8 cellular contexts compared by ENCODE assay signal in the genomic region with DNA sequence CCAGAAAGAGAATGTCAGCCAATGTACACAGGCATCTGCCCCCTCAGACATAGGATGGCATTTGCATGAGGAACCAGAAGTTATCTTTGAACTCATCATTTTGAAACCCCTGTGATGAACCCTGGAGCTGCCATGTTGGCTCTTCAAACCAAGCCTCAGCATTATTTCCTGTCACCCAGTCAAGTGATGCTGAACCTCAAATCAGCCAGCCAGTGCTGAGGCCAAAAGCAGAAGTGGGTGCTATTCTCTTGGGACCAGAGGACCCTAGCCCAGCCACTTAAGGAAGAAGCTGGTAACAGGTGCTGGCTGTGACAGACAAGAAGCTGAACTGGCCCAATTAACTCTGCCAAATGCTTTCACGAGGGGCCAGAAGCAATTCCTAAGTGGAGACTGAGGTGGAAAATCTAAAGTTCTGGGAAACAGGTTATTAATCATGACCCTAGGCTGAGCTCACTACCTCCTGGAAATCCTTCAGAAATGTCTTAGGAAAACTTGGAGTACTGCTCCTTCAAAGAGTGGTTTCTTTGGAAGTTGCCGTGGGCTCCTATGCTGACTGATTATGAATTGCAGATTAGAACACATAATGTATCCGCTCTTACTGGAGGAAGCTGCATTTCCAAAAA. TPM values are rescaled to one million over a fixed set of nuclear protein-coding genes. Genes with fewer than 3 reads are reported as not detected.
DNase-seq lines count a peak whose midpoint lies in the region; ATAC-seq and TF ChIP-seq lines count a peak whose summit lies in the region.

No MANE protein-coding gene starts in this region.

- H3K4me1 ChIP-seq in DOHH2 (ENCODE audit: control insufficient read depth, low read length): peaks cover 100% of the 10 kb centered on the region

- peak overlapping the region; percentile 80 for H3K27ac Mint-ChIP-seq in chondrocyte (ENCODE audit: unreplicated experiment)

- ATAC-seq in GM19328 (IDR thresholded peaks at IDR 0.05; ENCODE audit: unreplicated experiment) (peak; percentile 71), HG03159 (IDR thresholded peaks at IDR 0.05; ENCODE audit: unreplicated experiment) (peak; percentile 69)

- no peaks in the 10 kb centered on the region for H4K20me1 ChIP-seq in DOHH2 (ENCODE audit: control insufficient read depth, insufficient read depth, low read depth, low read length)

- H3K27me3 Mint-ChIP-seq in chondrocyte (ENCODE audit: low read depth): no peaks in the 10 kb centered on the region

- H3K27me3 ChIP-seq in DOHH2 (ENCODE audit: control insufficient read depth, low read length): no peaks in the 10 kb centered on the region

- H3K9me2 ChIP-seq in DOHH2 (replicated peaks; ENCODE audit: control insufficient read depth, low read length): no peaks in the 10 kb centered on the region

- peak overlapping the region; percentile 83 for H3K4me2 ChIP-seq in DOHH2 (ENCODE audit: low read length)

- H3F3A ChIP-seq in DOHH2 (ENCODE audit: control insufficient read depth, insufficient read depth): peaks cover 43% of the 10 kb centered on the region

- H3K27ac ChIP-seq in DOHH2 (ENCODE audit: low read depth, low read length): peak overlapping the region; percentile 95

- DNase-seq in chondrocyte (ENCODE audit: low spot score) (no peak), NCI-H1930 (lab: John Stamatoyannopoulos, UW) (no peak), NCI-H128 (lab: John Stamatoyannopoulos, UW; ENCODE audit: unreplicated experiment) (no peak), SHP77 (lab: John Stamatoyannopoulos, UW) (no peak)
- no peak for DNase-seq in activated CD8-positive, alpha-beta memory T cell treated with anti-CD3 and anti-CD28 coated beads for 24 hours

- H3K36me3 ChIP-seq in DOHH2 (ENCODE audit: control insufficient read depth, low read length): peaks cover 55% of the 10 kb centered on the region

- H3K9me3 Mint-ChIP-seq in chondrocyte (ENCODE audit: low read depth): no peaks in the 10 kb centered on the region

- peaks cover 80% of the 10 kb centered on the region for H3K79me2 ChIP-seq in DOHH2 (ENCODE audit: control insufficient read depth, low read length)

- H3K36me3 Mint-ChIP-seq in chondrocyte (ENCODE audit: low read depth): peaks cover 6% of the 10 kb centered on the region

- H3K9me3 ChIP-seq in DOHH2 (ENCODE audit: control insufficient read depth, insufficient read depth, low read length): no peaks in the 10 kb centered on the region

- H3K4me1 Mint-ChIP-seq in chondrocyte (ENCODE audit: low read depth): peaks cover 89% of the 10 kb centered on the region

- H3K4me3 ChIP-seq in DOHH2 (ENCODE audit: low read length): peak overlapping the region; percentile 81

- no peak overlapping the region for H3K4me3 Mint-ChIP-seq in chondrocyte (ENCODE audit: unreplicated experiment)

- TF ChIP-seq CTCF in DOHH2 (IDR thresholded peaks at IDR 0.05; ENCODE audit: low read depth, low read length, poor library complexity, severe bottlenecking) (no peak), chondrocyte (IDR thresholded peaks at IDR 0.05) (no peak)

RNA-seq across cellular contexts. Expression of gene PKIG, which starts 4.0 kb away (rescaled TPM):
- total RNA-seq in chondrocyte: 20.3 to 29.3 TPM (median 26.1 TPM) in 3 replicates
